In genomic region chr6:152428126-152428525, GRCh38 we compare ENCODE assay signal across 22 cellular contexts.
DNase-seq lines count a peak whose midpoint lies in the region; ATAC-seq, FAIRE-seq and TF ChIP-seq lines count a peak whose summit lies in the region.
"Had no signal": no experiment of that assay in that cellular context is flagged by ENCODE, and none has a peak within 500 bp of the region (broad histone marks: within the 10 kb centered on the region; RNA-seq: fewer than 3 reads in every experiment).

No MANE protein-coding gene starts in this region.

- peak overlapping the region; percentile 59 for H2AFZ ChIP-seq in HCT116 (ENCODE audit: low read depth, low read length, poor library complexity, severe bottlenecking)

- H3K27me3 Mint-ChIP-seq in activated T-cell treated with anti-CD3 and anti-CD28 coated beads, Interleukin-2, amount 50 U/mL, for 4 hours (ENCODE audit: low read depth), result peaks cover 3% of the 10 kb centered on the region
- H3K27me3 Mint-ChIP-seq: brain had no signal

- no peaks in the 10 kb centered on the region for H3K9me3 Mint-ChIP-seq in activated T-cell treated with anti-CD3 and anti-CD28 coated beads, Interleukin-2, amount 50 U/mL, for 4 hours
- H3K9me3 Mint-ChIP-seq: brain; HFFc6; T-helper 2 cell treated with Interferon-gamma antibody and Interleukin-4, amounts not matched to agents 5 μg/mL and 100 μg/mL, for 36 hours had no signal

- no peaks in the 10 kb centered on the region for H3K27me3 ChIP-seq in HCT116 (ENCODE audit: insufficient read depth, low read length)
- no peaks in the 10 kb centered on the region for H3K27me3 ChIP-seq in thoracic aorta (replicated peaks; ENCODE audit: insufficient read depth)
- H3K27me3 ChIP-seq: uterus had no signal

- TF ChIP-seq CTCF in HCT116 (IDR thresholded peaks at IDR 0.05 in 2 of 3, conservative IDR thresholded peaks at IDR 0.05 in 1 of 3; ENCODE audit: borderline replicate concordance in 1 of 3, insufficient read depth in 1 of 3, low read depth in 2 of 3, low read length in 2 of 3) (no peak), thoracic aorta (IDR thresholded peaks at IDR 0.05) (no peak)

- CTCF ChIA-PET in HCT116 (lab: Charles Lee), result no interaction called here

- H3K4me3 Mint-ChIP-seq in activated T-cell treated with anti-CD3 and anti-CD28 coated beads, Interleukin-2, amount 50 U/mL, for 4 hours, result no peak overlapping the region
- H3K4me3 Mint-ChIP-seq: activated naive CD8-positive, alpha-beta T cell; brain; HFFc6; T-helper 2 cell treated with Interferon-gamma antibody and Interleukin-4, amounts not matched to agents 5 μg/mL and 100 μg/mL, for 36 hours had no signal

- no TSS peak for BruUV-seq in HCT116 (replicated peaks; lab: Mats Ljungman, UMichigan)

- no peaks in the 10 kb centered on the region for H3K9me2 ChIP-seq in HCT116 (ENCODE audit: insufficient read depth)

- POLR2A ChIA-PET in HCT116 (lab: Charles Lee), result no interaction called here

- no peak for TF ChIP-seq POLR2A in HCT116 (IDR thresholded peaks at IDR 0.05; ENCODE audit: borderline replicate concordance, extremely low read depth, insufficient read depth, insufficient read length)

- RAD21 ChIA-PET in HCT116 (lab: Charles Lee; ENCODE audit: low non-redundant PET in 1 of 2, low total read pairs in 2 of 2, uncharacterized antibody in 2 of 2, unreplicated experiment in 2 of 2), result no interaction called here

- peak overlapping the region; percentile 40 for H3K4me2 ChIP-seq in HCT116 (ENCODE audit: low read length)

- no peak overlapping the region for H3K9ac ChIP-seq in HCT116 (ENCODE audit: low read length)

- H3K36me3 Mint-ChIP-seq in activated T-cell treated with anti-CD3 and anti-CD28 coated beads, Interleukin-2, amount 50 U/mL, for 4 hours (ENCODE audit: insufficient read depth), result no peaks in the 10 kb centered on the region
- H3K36me3 Mint-ChIP-seq: activated naive CD8-positive, alpha-beta T cell; brain had no signal

- H3K4me3 ChIP-seq in HCT116 (replicated peaks in 1 of 2; ENCODE audit: low read depth in 1 of 2, low read length in 2 of 2) (no peak overlapping the region), thoracic aorta (peak overlapping the region; percentile 62)
- H3K4me3 ChIP-seq: SJSA1, uterus had no signal

- H3K9me3 ChIP-seq in HCT116 (ENCODE audit: control insufficient read depth in 1 of 2, insufficient read depth in 1 of 2, low read depth in 1 of 2, low read length in 2 of 2) (no peaks in the 10 kb centered on the region), thoracic aorta (no peaks in the 10 kb centered on the region)
- H3K9me3 ChIP-seq: BE2C, SJSA1, uterus had no signal

- H3K36me3 ChIP-seq in HCT116 (ENCODE audit: control insufficient read depth in 1 of 2, insufficient read depth in 2 of 2, low read length in 2 of 2), result no peaks in the 10 kb centered on the region
- no peaks in the 10 kb centered on the region for H3K36me3 ChIP-seq in thoracic aorta
- H3K36me3 ChIP-seq: BE2C, SJSA1, uterus had no signal

- no peak for FAIRE-seq in urothelium cell line (lab: Jason Lieb, UNC)
- FAIRE-seq: G401.6, HTR-8/SVneo had no signal

- DNase-seq in HCT116 (ENCODE audit: low read depth, low spot score) (peak; percentile 4), cerebellar cortex (ENCODE audit: low spot score) (peak; percentile 42), iPS DF 19.7 (ENCODE audit: low read depth, low spot score) (peak; percentile 1), thoracic aorta (ENCODE audit: low spot score) (no peak), urothelium cell line (ENCODE audit: low spot score) (no peak)
- no peak for DNase-seq in activated T-cell treated with anti-CD3 and anti-CD28 coated beads, Interleukin-2, amount 50 U/mL, for 4 hours
- DNase-seq: activated CD4-positive, CD25-positive, alpha-beta regulatory T cell; BE2C; Calu3; HFFc6; left ventricle myocardium superior; NCI-H1436 treated with DMSO at 0.1 percent for 48 hours; NCI-H2171 treated with DMSO at 0.1 percent for 48 hours; NCI-H774; uterus had no signal

- H3K4me1 ChIP-seq in HCT116 (ENCODE audit: control insufficient read depth in 1 of 2, insufficient read depth in 2 of 2, low read length in 2 of 2) (no peaks in the 10 kb centered on the region), thoracic aorta (ENCODE audit: control insufficient read depth in 1 of 2, low read depth in 2 of 2) (peaks cover 2 to 6% of the 10 kb centered on the region in 2 donors)
- H3K4me1 ChIP-seq: BE2C, SJSA1, uterus had no signal

- H3K4me1 Mint-ChIP-seq in activated T-cell treated with anti-CD3 and anti-CD28 coated beads, Interleukin-2, amount 50 U/mL, for 4 hours (ENCODE audit: low read depth), result no peaks in the 10 kb centered on the region
- H3K4me1 Mint-ChIP-seq: brain had no signal

- ATAC-seq in HCT116, result peak; percentile 82
- no peak for ATAC-seq in thoracic aorta (ENCODE audit: insufficient number of reproducible peaks, low FRiP score, low read depth)
- no peak for ATAC-seq in GM19467 (IDR thresholded peaks at IDR 0.05; ENCODE audit: unreplicated experiment)
- ATAC-seq in activated T-cell treated with anti-CD3 and anti-CD28 coated beads, Interleukin-2, amount 50 U/mL, for 4 hours, result no peak
- ATAC-seq: left ventricle myocardium superior had no signal

- intact Hi-C loops in HCT116 (cut with micrococcal nuclease), result no loop called here

- no peak overlapping the region for H3K27ac ChIP-seq in HCT116 (ENCODE audit: low read depth, low read length)
- H3K27ac ChIP-seq in thoracic aorta, result no peak overlapping the region
- H3K27ac ChIP-seq: SJSA1, uterus had no signal

- H3K79me2 ChIP-seq in HCT116 (ENCODE audit: insufficient read depth, low read length), result no peaks in the 10 kb centered on the region

- no peak for TF ChIP-seq RAD21 in HCT116 (IDR thresholded peaks at IDR 0.05; ENCODE audit: low read depth)

- no peaks in the 10 kb centered on the region for H4K20me1 ChIP-seq in HCT116 (ENCODE audit: insufficient read depth)

TF ChIP-seq in HCT116, 20 proteins besides CTCF, POLR2A, EP300 and RAD21:
- TF ChIP-seq JUND (IDR thresholded peaks at IDR 0.05) (no peak), EGR1 (IDR thresholded peaks at IDR 0.05; ENCODE audit: low read depth) (no peak), EZH2phosphoT487 (IDR thresholded peaks at IDR 0.05; ENCODE audit: borderline replicate concordance) (no peak), FOSL1 (IDR thresholded peaks at IDR 0.05; ENCODE audit: low read depth) (no peak), TCF7L2 (IDR thresholded peaks at IDR 0.05; ENCODE audit: borderline replicate concordance, extremely low read depth, insufficient read depth, insufficient read length) (no peak), ZFX (IDR thresholded peaks at IDR 0.05) (no peak), SRF (IDR thresholded peaks at IDR 0.05; ENCODE audit: low read depth) (no peak), ZNF274 (IDR thresholded peaks at IDR 0.05; ENCODE audit: low read depth, low read length) (no peak), POLR2AphosphoS5 (IDR thresholded peaks at IDR 0.05; ENCODE audit: low read depth, low read length) (no peak)
- TF ChIP-seq, protein P1, sequence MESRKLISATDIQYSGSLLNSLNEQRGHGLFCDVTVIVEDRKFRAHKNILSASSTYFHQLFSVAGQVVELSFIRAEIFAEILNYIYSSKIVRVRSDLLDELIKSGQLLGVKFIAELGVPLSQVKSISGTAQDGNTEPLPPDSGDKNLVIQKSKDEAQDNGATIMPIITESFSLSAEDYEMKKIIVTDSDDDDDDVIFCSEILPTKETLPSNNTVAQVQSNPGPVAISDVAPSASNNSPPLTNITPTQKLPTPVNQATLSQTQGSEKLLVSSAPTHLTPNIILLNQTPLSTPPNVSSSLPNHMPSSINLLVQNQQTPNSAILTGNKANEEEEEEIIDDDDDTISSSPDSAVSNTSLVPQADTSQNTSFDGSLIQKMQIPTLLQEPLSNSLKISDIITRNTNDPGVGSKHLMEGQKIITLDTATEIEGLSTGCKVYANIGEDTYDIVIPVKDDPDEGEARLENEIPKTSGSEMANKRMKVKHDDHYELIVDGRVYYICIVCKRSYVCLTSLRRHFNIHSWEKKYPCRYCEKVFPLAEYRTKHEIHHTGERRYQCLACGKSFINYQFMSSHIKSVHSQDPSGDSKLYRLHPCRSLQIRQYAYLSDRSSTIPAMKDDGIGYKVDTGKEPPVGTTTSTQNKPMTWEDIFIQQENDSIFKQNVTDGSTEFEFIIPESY (IDR thresholded peaks at IDR 0.05; ENCODE audit: extremely low read depth, insufficient replicate concordance, low read length), result no peak

Comparison
In these comparisons a context has a peak if more than half of its experiments do, and no peak if none do; other contexts are left out.
1. DNase-seq: peak in HCT116 (single experiment), cerebellar cortex (single experiment) and iPS DF 19.7 (single experiment); none in thoracic aorta (single experiment), urothelium cell line (single experiment) and activated T-cell treated with anti-CD3 and anti-CD28 coated beads, Interleukin-2, amount 50 U/mL, for 4 hours (single experiment).